Comparison of ENCODE assay signal across 8 cellular contexts in the genomic region with DNA sequence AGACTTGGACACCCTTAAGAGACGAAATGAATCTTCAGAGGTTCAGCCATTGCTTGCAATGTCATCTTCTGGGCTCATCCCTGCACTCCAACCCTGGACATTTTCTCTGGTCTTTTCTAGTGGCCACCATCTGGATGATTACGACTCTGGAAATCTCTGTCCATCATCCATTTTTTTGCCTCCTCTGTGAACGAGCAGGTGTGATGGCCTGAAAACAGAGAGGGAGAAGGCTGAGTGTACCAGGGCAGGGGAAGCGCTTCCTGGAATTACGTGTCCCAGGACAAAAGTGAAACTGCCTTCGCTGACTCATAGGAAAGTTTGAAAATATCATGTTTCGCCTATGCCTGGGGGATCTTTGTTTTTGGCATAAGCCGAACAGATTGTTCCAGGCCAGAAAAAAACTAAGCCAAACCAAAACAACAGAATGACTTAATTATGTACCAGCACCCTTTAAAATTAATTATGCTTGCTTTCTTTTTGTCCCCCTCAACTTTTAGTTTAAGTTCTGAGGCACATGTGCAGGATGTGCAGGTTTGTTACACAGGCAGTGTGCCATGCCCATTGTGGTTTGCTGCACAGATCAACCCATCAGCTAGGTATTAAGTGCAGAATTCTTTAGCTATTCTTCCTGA. TPM values are rescaled to one million over a fixed set of nuclear protein-coding genes. Genes with fewer than 3 reads are reported as not detected.
DNase-seq lines count a peak whose midpoint lies in the region; ATAC-seq and TF ChIP-seq lines count a peak whose summit lies in the region.

No MANE protein-coding gene starts in this region.

- no peaks in the 10 kb centered on the region for H3K36me3 Mint-ChIP-seq in activated T-helper 17 cell treated with anti-CD3 and anti-CD28 coated beads, Interleukin-2, amount 50 U/mL, for 72 hours (ENCODE audit: low read depth)

- peak; percentile 28 for ATAC-seq in GM19351 (IDR thresholded peaks at IDR 0.05; ENCODE audit: unreplicated experiment)
- peak; percentile 90 for ATAC-seq in activated T-helper 17 cell treated with anti-CD3 and anti-CD28 coated beads, Interleukin-2, amount 50 U/mL, for 72 hours (replicated peaks)
- ATAC-seq in Right ventricle myocardium superior (ENCODE audit: poor library complexity) = peak; percentile 86

- TF ChIP-seq RAD21 in Ishikawa (IDR thresholded peaks at IDR 0.05; ENCODE audit: low read depth) = no peak

- H3K27me3 Mint-ChIP-seq in activated T-helper 17 cell treated with anti-CD3 and anti-CD28 coated beads, Interleukin-2, amount 50 U/mL, for 72 hours = no peaks in the 10 kb centered on the region

- no peaks in the 10 kb centered on the region for H3K9me3 Mint-ChIP-seq in activated T-helper 17 cell treated with anti-CD3 and anti-CD28 coated beads, Interleukin-2, amount 50 U/mL, for 72 hours

- H3K4me1 Mint-ChIP-seq in activated T-helper 17 cell treated with anti-CD3 and anti-CD28 coated beads, Interleukin-2, amount 50 U/mL, for 72 hours = peaks cover 42% of the 10 kb centered on the region

- TF ChIP-seq EP300 in Ishikawa (IDR thresholded peaks at IDR 0.05; ENCODE audit: borderline replicate concordance) = peak; percentile 64; the same call in 1 of the 2 replicates

- no peak for DNase-seq in Right ventricle myocardium superior
- peak in 3 of 4 experiments; percentile 9 to 40 (median 20) for DNase-seq in stimulated activated CD4-positive, alpha-beta T cell treated with anti-CD3 and anti-CD28 coated beads, Interleukin-1b, Interleukin-23, amount 100 ng/mL, for 24 hours (ENCODE audit: low read depth in 4 of 4, low spot score in 1 of 4)
- no peak for DNase-seq in midbrain (lab: John Stamatoyannopoulos, UW)
- no peak for DNase-seq in GOT3 (lab: John Stamatoyannopoulos, UW)
- DNase-seq in Kasumi-1 (lab: John Stamatoyannopoulos, UW) = no peak

- intact Hi-C loops in Right ventricle myocardium superior (cut with DNase I) = no loop called here

- H3K4me3 Mint-ChIP-seq in activated T-helper 17 cell treated with anti-CD3 and anti-CD28 coated beads, Interleukin-2, amount 50 U/mL, for 72 hours = peak overlapping the region; percentile 68

- peak overlapping the region; percentile 81 for H3K27ac Mint-ChIP-seq in activated T-helper 17 cell treated with anti-CD3 and anti-CD28 coated beads, Interleukin-2, amount 50 U/mL, for 72 hours

TF ChIP-seq in Ishikawa, 13 proteins besides CTCF, POLR2A, EP300 and RAD21:
- peak; percentile 38; the same call in 1 of the 2 replicates for TF ChIP-seq YY1 (IDR thresholded peaks at IDR 0.05; ENCODE audit: low read depth)
- peak; percentile 44 for TF ChIP-seq TEAD4 (IDR thresholded peaks at IDR 0.05)
- peak; percentile 17; the same call in 1 of the 2 replicates for TF ChIP-seq CEBPB (IDR thresholded peaks at IDR 0.05)
- no peak for TF ChIP-seq CREB1 (IDR thresholded peaks at IDR 0.05; ENCODE audit: low read depth)
- peak; percentile 46; the same call in 1 of the 2 replicates for TF ChIP-seq FOXM1 (IDR thresholded peaks at IDR 0.05; ENCODE audit: borderline replicate concordance, low read depth)
- TF ChIP-seq NFIC (IDR thresholded peaks at IDR 0.05) = peak; percentile 84
- TF ChIP-seq, protein P1, sequence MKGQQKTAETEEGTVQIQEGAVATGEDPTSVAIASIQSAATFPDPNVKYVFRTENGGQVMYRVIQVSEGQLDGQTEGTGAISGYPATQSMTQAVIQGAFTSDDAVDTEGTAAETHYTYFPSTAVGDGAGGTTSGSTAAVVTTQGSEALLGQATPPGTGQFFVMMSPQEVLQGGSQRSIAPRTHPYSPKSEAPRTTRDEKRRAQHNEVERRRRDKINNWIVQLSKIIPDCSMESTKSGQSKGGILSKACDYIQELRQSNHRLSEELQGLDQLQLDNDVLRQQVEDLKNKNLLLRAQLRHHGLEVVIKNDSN (IDR thresholded peaks at IDR 0.05) = no peak
- TF ChIP-seq, protein P2, sequence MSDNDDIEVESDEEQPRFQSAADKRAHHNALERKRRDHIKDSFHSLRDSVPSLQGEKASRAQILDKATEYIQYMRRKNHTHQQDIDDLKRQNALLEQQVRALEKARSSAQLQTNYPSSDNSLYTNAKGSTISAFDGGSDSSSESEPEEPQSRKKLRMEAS (IDR thresholded peaks at IDR 0.05) = no peak
- no peak for TF ChIP-seq EGR1 (IDR thresholded peaks at IDR 0.05)
- TF ChIP-seq TCF12 (IDR thresholded peaks at IDR 0.05; ENCODE audit: low read depth) = peak; percentile 81
- no peak for TF ChIP-seq TAF1 (IDR thresholded peaks at IDR 0.05; ENCODE audit: low read depth)

RNA-seq across cellular contexts. Expression of a gene that starts 31.9 kb away (rescaled TPM):
- total RNA-seq in activated T-helper 17 cell treated with anti-CD3 and anti-CD28 coated beads, Interleukin-2, amount 50 U/mL, for 72 hours = 10 to 100 TPM in 1 of 2 donors, 1 to 10 TPM in 1; 7.8 to 12.2 TPM
- 2.9 TPM for total RNA-seq in Right ventricle myocardium superior

Comparison
In these comparisons a context has a peak if more than half of its experiments do, and no peak if none do; other contexts are left out.
1. ATAC-seq: peak in every context shown above with its lines; median percentile 90 in activated T-helper 17 cell treated with anti-CD3 and anti-CD28 coated beads, Interleukin-2, amount 50 U/mL, for 72 hours; 86 in Right ventricle myocardium superior; 28 in GM19351.
2. DNase-seq: peak in stimulated activated CD4-positive, alpha-beta T cell treated with anti-CD3 and anti-CD28 coated beads, Interleukin-1b, Interleukin-23, amount 100 ng/mL, for 24 hours (3 of 4); none in Right ventricle myocardium superior (single experiment), midbrain (single experiment), GOT3 (single experiment) and Kasumi-1 (0 of 2).